Comparison of ENCODE assay signal across 1 cellular context in genomic region chr12:53624453-53624852, GRCh38.
TF ChIP-seq lines count a peak whose summit lies in the region.

No MANE protein-coding gene starts in this region.

TF ChIP-seq in SK-N-SH, 30 proteins besides CTCF, POLR2A, EP300 and RAD21 (continued from another document):
- TF ChIP-seq MEF2A (IDR thresholded peaks at IDR 0.05; ENCODE audit: borderline replicate concordance, low read depth) (no peak), RCOR1 (IDR thresholded peaks at IDR 0.05; ENCODE audit: low read length) (no peak), ZBTB33 (IDR thresholded peaks at IDR 0.05; ENCODE audit: borderline replicate concordance, low read depth) (no peak)
